8 cellular contexts compared by ENCODE assay signal in the genomic region with DNA sequence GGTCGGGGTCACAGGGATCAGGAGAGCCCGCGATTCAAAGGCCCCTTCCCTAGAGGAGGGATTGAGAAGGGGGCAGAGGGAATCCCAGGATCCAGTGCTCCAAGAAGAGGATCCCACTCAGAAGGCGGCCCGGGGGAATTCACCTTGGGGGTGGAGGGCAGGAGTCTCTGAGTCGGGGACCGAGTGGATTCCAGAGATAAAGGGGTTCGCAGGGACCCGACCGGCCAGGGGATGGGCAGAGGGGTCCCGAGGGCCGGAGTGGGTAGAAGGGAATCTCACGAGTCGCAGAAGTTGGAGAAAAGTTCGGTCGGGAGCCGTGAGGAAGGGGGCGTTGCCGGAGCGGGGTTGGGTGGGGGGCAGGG. TPM values are rescaled to one million over a fixed set of nuclear protein-coding genes. Genes with fewer than 3 reads are reported as not detected.
DNase-seq lines count a peak whose midpoint lies in the region; ATAC-seq and TF ChIP-seq lines count a peak whose summit lies in the region.

No MANE protein-coding gene starts in this region.

- H3K4me3 ChIP-seq in brain microvascular endothelial cell (ENCODE audit: low read depth, low read length) (peak overlapping the region; percentile 77), vagina (peak overlapping the region; percentile 71 to 92)

- H3K4me1 ChIP-seq in vagina: peaks cover 34% of the 10 kb centered on the region

- no peaks in the 10 kb centered on the region for H3K9me3 Mint-ChIP-seq in memory B cell

- no peaks in the 10 kb centered on the region for H3K27me3 Mint-ChIP-seq in memory B cell

- DNase-seq in activated naive CD4-positive, alpha-beta T cell treated with Interleukin-2 at 50 U/mL for 16 hours: peak; percentile 7
- DNase-seq in activated naive CD4-positive, alpha-beta T cell treated with anti-CD3 and anti-CD28 coated beads, Interleukin-2, amount 50 U/mL, for 16 hours: no peak
- DNase-seq in brain microvascular endothelial cell (no peak), memory B cell (ENCODE audit: low spot score in 2 of 2) (no peak), vagina (ENCODE audit: extremely low spot score in 2 of 2) (no peak), COLO668 (lab: John Stamatoyannopoulos, UW; ENCODE audit: unreplicated experiment) (no peak), NCI-H2107 treated with DMSO at 0.1 percent for 48 hours (lab: John Stamatoyannopoulos, UW; ENCODE audit: unreplicated experiment) (no peak)

- H3K27me3 ChIP-seq in brain microvascular endothelial cell (replicated peaks): no peaks in the 10 kb centered on the region
- no peaks in the 10 kb centered on the region for H3K27me3 ChIP-seq in vagina

- peak overlapping the region; percentile 97 for H3K27ac Mint-ChIP-seq in memory B cell

- peak overlapping the region; percentile 98 for H3K4me3 Mint-ChIP-seq in memory B cell

- in situ Hi-C loops in brain microvascular endothelial cell (cut with HindIII; ENCODE audit: low pct_ligation_motif_present, low sequenced_read_pairs): no loop called here

- H3K27ac ChIP-seq in brain microvascular endothelial cell (peak overlapping the region; percentile 20), vagina (peak overlapping the region; percentile 96)

- H3K36me3 Mint-ChIP-seq in memory B cell: peaks cover 8% of the 10 kb centered on the region

- intact Hi-C loops in vagina (cut with DNase I): no loop called here

- H3K36me3 ChIP-seq in brain microvascular endothelial cell (replicated peaks) (peaks cover 29% of the 10 kb centered on the region), vagina (peaks cover 0 to 16% of the 10 kb centered on the region in 2 donors)

- no peaks in the 10 kb centered on the region for H3K9me3 ChIP-seq in vagina

- ATAC-seq in memory B cell (ENCODE audit: low read depth) (no peak), HG02885 (IDR thresholded peaks at IDR 0.05; ENCODE audit: poor library complexity, unreplicated experiment) (no peak)

- TF ChIP-seq CTCF in brain microvascular endothelial cell (IDR thresholded peaks at IDR 0.05; ENCODE audit: low read depth, low read length, missing control alignments) (no peak), vagina (IDR thresholded peaks at IDR 0.05) (no peak)

- TF ChIP-seq POLR2A in vagina (IDR thresholded peaks at IDR 0.05): no peak

- H3K4me1 Mint-ChIP-seq in memory B cell: peaks cover 37% of the 10 kb centered on the region

RNA-seq across cellular contexts. Expression of gene PRKD2, which starts 0.3 kb away (rescaled TPM):
- total RNA-seq in vagina: 49.4 TPM

RNA-seq across cellular contexts. Expression of gene FKRP, which starts 29.2 kb away (rescaled TPM):
- 14.7 TPM for total RNA-seq in vagina

RNA-seq across cellular contexts. Expression of gene STRN4, which starts 29.6 kb away (rescaled TPM):
- 85.0 TPM for total RNA-seq in vagina

RNA-seq across cellular contexts. Expression of gene DACT3, which starts 55.7 kb away (rescaled TPM):
- total RNA-seq in vagina: 13.8 TPM
